In the genomic region with DNA sequence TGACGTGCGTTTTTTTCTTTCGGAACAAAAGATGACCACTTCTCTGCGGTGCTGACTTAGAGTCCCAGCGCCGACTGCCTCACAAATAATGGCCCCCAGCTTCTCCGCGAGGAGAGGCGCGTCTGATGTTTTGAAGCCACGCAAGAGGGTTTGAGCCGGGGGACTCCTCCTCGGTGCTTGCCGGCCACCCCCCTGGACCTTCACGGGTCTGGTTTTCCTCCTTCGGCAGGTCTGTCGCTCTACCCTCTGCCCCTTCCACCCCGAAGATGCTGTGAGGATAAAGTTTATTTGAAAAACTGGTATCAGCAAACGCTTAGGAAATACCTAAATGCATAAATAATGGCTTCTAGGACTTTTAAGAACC, we compare ENCODE assay signal across 8 cellular contexts. TPM values are rescaled to one million over a fixed set of nuclear protein-coding genes. Genes with fewer than 3 reads are reported as not detected.
DNase-seq lines count a peak whose midpoint lies in the region; ATAC-seq and TF ChIP-seq lines count a peak whose summit lies in the region.

No MANE protein-coding gene starts in this region.

- in situ Hi-C loops in transverse colon (cut with MboI; ENCODE audit: low pct_ligation_motif_present in 1 of 4, low pct_unique_long_range_greater_than_20kb in 1 of 4, low sequenced_read_pairs in 3 of 4) = no loop called here

- H3K27me3 ChIP-seq in layer of hippocampus (ENCODE audit: control insufficient read depth, insufficient read depth, low read length) = no peaks in the 10 kb centered on the region
- H3K27me3 ChIP-seq in transverse colon = no peaks in the 10 kb centered on the region

- TF ChIP-seq CTCF in AG09309 (IDR thresholded peaks at IDR 0.05; ENCODE audit: control insufficient read depth, insufficient read depth, low read depth, low read length, missing control alignments) (no peak), transverse colon (IDR thresholded peaks at IDR 0.05) (no peak)

- WGBS in transverse colon (ENCODE audit: low coverage in 1 of 2), 2 donors = 0 to 1% methylated on average over 1 to 19 of the region's 19 CpGs

- peaks cover 0 to 18% (median 8%) of the 10 kb centered on the region in 4 donors for H3K36me3 ChIP-seq in transverse colon

- no peak for DNase-seq in AG09309 (ENCODE audit: low read depth)
- DNase-seq in transverse colon = no peak
- no peak for DNase-seq in NCI-H2107 treated with DMSO at 0.1 percent for 48 hours (lab: John Stamatoyannopoulos, UW; ENCODE audit: unreplicated experiment)
- no peak for DNase-seq in hippocampal formation (lab: John Stamatoyannopoulos, UW)

- intact Hi-C loops in transverse colon (cut with DNase I; ENCODE audit: low total_unique reads) = no loop called here

- H3K9me3 ChIP-seq in transverse colon = no peaks in the 10 kb centered on the region

- H3K27ac ChIP-seq in angular gyrus (ENCODE audit: low read depth, low read length) = peak overlapping the region; percentile 42
- H3K27ac ChIP-seq in layer of hippocampus (ENCODE audit: low read depth, low read length) = peak overlapping the region; percentile 66
- peak overlapping the region; percentile 88 to 98 (median 96) for H3K27ac ChIP-seq in transverse colon

- TF ChIP-seq EP300 in transverse colon (IDR thresholded peaks at IDR 0.05; ENCODE audit: low read depth) = no peak

- H3K4me1 ChIP-seq in transverse colon = peaks cover 0 to 39% (median 22%) of the 10 kb centered on the region in 4 donors

- TF ChIP-seq POLR2A in transverse colon (IDR thresholded peaks at IDR 0.05) = no peak

- H3K4me3 ChIP-seq in AG09309 (ENCODE audit: control insufficient read depth, low read depth, low read length) (peak overlapping the region; percentile 76), transverse colon (peak overlapping the region; percentile 85 to 100 (median 92))

- ATAC-seq in HG02938 (IDR thresholded peaks at IDR 0.05; ENCODE audit: unreplicated experiment) = peak; percentile 13
- ATAC-seq in GM21360 (IDR thresholded peaks at IDR 0.05; ENCODE audit: unreplicated experiment) = no peak

RNA-seq across cellular contexts. Expression of gene USP20, which starts 0.6 kb away (rescaled TPM):
- 10 to 100 TPM; 18.3 to 40.0 (median 25.3) TPM for total RNA-seq in transverse colon

RNA-seq across cellular contexts. Expression of gene C9orf78, which starts 0.8 kb away (rescaled TPM):
- total RNA-seq in transverse colon = 100 to 1,000 TPM in 1 of 4 donors, 10 to 100 TPM in 3; 43.6 to 263 (median 47.7) TPM

RNA-seq across cellular contexts. Expression of gene TOR1A, which starts 11.9 kb away (rescaled TPM):
- total RNA-seq in transverse colon = 10 to 100 TPM in 3 of 4 donors, 1 to 10 TPM in 1; 6.2 to 47.0 (median 40.0) TPM

RNA-seq across cellular contexts. Expression of gene TOR1B, which starts 32.9 kb away (rescaled TPM):
- total RNA-seq in transverse colon = 100 to 1,000 TPM in 1 of 4 donors, 10 to 100 TPM in 3; 49.0 to 105 (median 62.7) TPM

Comparison
In these comparisons a context has a peak if more than half of its experiments do, and no peak if none do; other contexts are left out.
1. H3K27ac ChIP-seq: peak in every context shown above with its lines; median percentile 96 in transverse colon; 66 in layer of hippocampus; 42 in angular gyrus.